Comparison of ENCODE assay signal across 17 cellular contexts in the genomic region with DNA sequence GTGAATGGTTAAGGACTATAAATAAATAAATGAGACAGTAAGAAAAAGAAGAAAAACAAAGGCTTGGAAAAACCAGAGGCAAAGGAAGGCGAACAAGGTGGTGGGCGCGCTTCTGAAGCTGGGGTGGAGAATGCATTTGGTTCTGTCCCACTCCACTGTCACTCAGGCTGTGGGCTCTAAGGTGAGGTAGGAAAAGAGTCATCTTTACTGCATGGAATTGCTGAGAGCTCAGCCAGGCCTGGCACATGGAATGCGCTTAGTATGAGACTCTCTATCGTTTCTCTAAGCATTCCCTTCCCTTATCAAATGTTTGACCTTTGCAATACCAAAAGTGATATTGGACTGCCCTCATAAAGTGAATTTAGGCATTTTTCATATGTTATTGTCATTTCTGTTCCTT.
DNase-seq lines count a peak whose midpoint lies in the region; ATAC-seq, FAIRE-seq and TF ChIP-seq lines count a peak whose summit lies in the region.
"Had no signal": no experiment of that assay in that cellular context is flagged by ENCODE, and none has a peak within 500 bp of the region (broad histone marks: within the 10 kb centered on the region; RNA-seq: fewer than 3 reads in every experiment).

No MANE protein-coding gene starts in this region.

- H3K4me3 ChIP-seq in A549 (no peak overlapping the region), PC-3 (ENCODE audit: low read length) (no peak overlapping the region), hepatocyte (no peak overlapping the region), dorsolateral prefrontal cortex (no peak overlapping the region)
- H3K4me3 ChIP-seq: BLaER1 treated with 17β-estradiol and CSF1 and Interleukin-3, amounts not matched to agents 10 nM and 100 nM had no signal

- TF ChIP-seq RAD21 in A549 (conservative IDR thresholded peaks at IDR 0.05 in 1 of 2, IDR thresholded peaks at IDR 0.05 in 1 of 2): no peak

- H3K79me2 ChIP-seq in PC-3 (ENCODE audit: low read length) (no peaks in the 10 kb centered on the region), hepatocyte (no peaks in the 10 kb centered on the region)

- POLR2A ChIA-PET in A549 (lab: Yijun Ruan, JAX) (interaction anchor here (1.4 kb wide), 1 partner anchor 11 kb away, joined by 3 read pairs; no protein-coding TSS in a partner anchor), PC-3 (lab: Charles Lee; ENCODE audit: unreplicated experiment) (no interaction called here)

- BruUV-seq in PC-3 (replicated peaks; lab: Mats Ljungman, UMichigan): no TSS peak

- H3K27ac ChIP-seq in A549 (peak overlapping the region; percentile 73 to 78), PC-3 (ENCODE audit: low read length) (0 out of 2 replicates have a peak overlapping the region, but pooled peaks have one; percentile 11), hepatocyte (peak overlapping the region; percentile 75), dorsolateral prefrontal cortex (peak overlapping the region in 1 of 59 donors; percentile 14)
- H3K27ac ChIP-seq: BLaER1 treated with 17β-estradiol and CSF1 and Interleukin-3, amounts not matched to agents 10 nM and 100 nM; KMS-11 had no signal

- no peak for TF ChIP-seq CTCF in A549 (IDR thresholded peaks at IDR 0.05)
- no peak for TF ChIP-seq CTCF in PC-3 (conservative IDR thresholded peaks at IDR 0.05; ENCODE audit: low read depth, low read length)
- no peak for TF ChIP-seq CTCF in hepatocyte (IDR thresholded peaks at IDR 0.05; ENCODE audit: poor library complexity)
- no peak for TF ChIP-seq CTCF in dorsolateral prefrontal cortex (IDR thresholded peaks at IDR 0.05 in 54 of 56, conservative IDR thresholded peaks at IDR 0.05 in 2 of 56; ENCODE audit: low read depth in 1 of 56, partially characterized antibody in 56 of 56)

- no peak for DNase-seq in A549 (ENCODE audit: low read depth in 1 of 2, low spot score in 1 of 2)
- DNase-seq in PC-3: no peak
- DNase-seq in hepatocyte (ENCODE audit: low spot score): no peak
- peak; percentile 49 for DNase-seq in putamen (ENCODE audit: low spot score)
- no peak for DNase-seq in dorsolateral prefrontal cortex
- no peak for DNase-seq in activated CD4-positive, alpha-beta T cell treated with anti-CD3 and anti-CD28 coated beads, Interleukin-2, amount 50 U/mL, for 1 hour
- DNase-seq: Calu3; CD8-positive, alpha-beta T cell; NCI-H1417 treated with DMSO at 0.1 percent for 48 hours; NCI-H187 treated with DMSO at 0.1 percent for 48 hours; NCI-H510A treated with DMSO at 0.1 percent for 48 hours; NCI-H82 had no signal

- H3F3A ChIP-seq in PC-3 (ENCODE audit: low read length, unreplicated experiment): no peaks in the 10 kb centered on the region

- H3K9ac ChIP-seq in PC-3 (ENCODE audit: low read length): no peak overlapping the region
- H3K9ac ChIP-seq: BLaER1 treated with 17β-estradiol and CSF1 and Interleukin-3, amounts not matched to agents 10 nM and 100 nM; KMS-11 had no signal

- ATAC-seq in A549: peak in 1 of 2 experiments; percentile 49; a peak in 4 of 6 replicates
- ATAC-seq in PC-3: no peak
- ATAC-seq in GM19397 (IDR thresholded peaks at IDR 0.05; ENCODE audit: unreplicated experiment): no peak
- ATAC-seq: CD8-positive, alpha-beta T cell had no signal

- TF ChIP-seq EP300 in A549 (IDR thresholded peaks at IDR 0.05): no peak

- TF ChIP-seq POLR2A in A549 (IDR thresholded peaks at IDR 0.05; ENCODE audit: low read length): no peak

- H2AFZ ChIP-seq in PC-3 (ENCODE audit: low read length): no peak overlapping the region
- no peak overlapping the region for H2AFZ ChIP-seq in hepatocyte

- CTCF ChIA-PET in A549 (lab: Yijun Ruan, JAX): interaction anchor here (0.7 to 1.9 kb wide), 4 partner anchors 18 to 372 kb away, joined by 3 to 6 read pairs (median 4); no protein-coding TSS in a partner anchor
- CTCF ChIA-PET in PC-3 (lab: Charles Lee): no interaction called here

- H3K36me3 ChIP-seq in PC-3 (ENCODE audit: low read depth, low read length) (0 out of 2 replicates have a peak, but pooled peaks cover 2% of the 10 kb centered on the region), hepatocyte (replicated peaks; ENCODE audit: insufficient read depth, low read depth) (no peaks in the 10 kb centered on the region)

- intact Hi-C loops in PC-3 (cut with micrococcal nuclease) (no loop called here), dorsolateral prefrontal cortex (cut with DNase I) (no loop called here)

- FAIRE-seq in A549 (lab: Jason Lieb, UNC): peak; percentile 23
- FAIRE-seq: GM12892, GM18507 had no signal

- WGBS in A549 (ENCODE audit: missing lambda C conversion rate): 82% methylated on average over 5 of the region's 5 CpGs
- 85% methylated on average over 5 of the region's 5 CpGs for WGBS in hepatocyte (ENCODE audit: low lambda C conversion rate, missing lambda C conversion rate)

- no peaks in the 10 kb centered on the region for H3K9me2 ChIP-seq in PC-3 (replicated peaks; ENCODE audit: low read length)
- H3K9me2 ChIP-seq in hepatocyte (replicated peaks; ENCODE audit: insufficient read depth): no peaks in the 10 kb centered on the region

- H3K4me1 ChIP-seq in A549: peaks cover 14% of the 10 kb centered on the region
- H3K4me1 ChIP-seq in PC-3 (ENCODE audit: insufficient read depth, low read length): peaks cover 5% of the 10 kb centered on the region; the same call in 1 of the 2 replicates
- H3K4me1 ChIP-seq in hepatocyte (ENCODE audit: insufficient read depth): no peaks in the 10 kb centered on the region
- H3K4me1 ChIP-seq: BLaER1 treated with 17β-estradiol and CSF1 and Interleukin-3, amounts not matched to agents 10 nM and 100 nM had no signal

- H3K4me2 ChIP-seq in A549 (peak overlapping the region; percentile 69), PC-3 (ENCODE audit: low read length) (peak overlapping the region; percentile 31; the same call in 1 of the 2 replicates), hepatocyte (no peak overlapping the region)
- H3K4me2 ChIP-seq: BLaER1 treated with 17β-estradiol and CSF1 and Interleukin-3, amounts not matched to agents 10 nM and 100 nM; KMS-11 had no signal

- H3K27me3 ChIP-seq in PC-3 (ENCODE audit: low read length) (no peaks in the 10 kb centered on the region), hepatocyte (no peaks in the 10 kb centered on the region), dorsolateral prefrontal cortex (no peaks in the 10 kb centered on the region)
- H3K27me3 ChIP-seq: BLaER1 treated with 17β-estradiol and CSF1 and Interleukin-3, amounts not matched to agents 10 nM and 100 nM had no signal

- no peaks in the 10 kb centered on the region for H4K20me1 ChIP-seq in PC-3 (ENCODE audit: low read length)
- no peaks in the 10 kb centered on the region for H4K20me1 ChIP-seq in hepatocyte (ENCODE audit: insufficient read depth, poor library complexity, severe bottlenecking)
- H4K20me1 ChIP-seq: BLaER1 treated with 17β-estradiol and CSF1 and Interleukin-3, amounts not matched to agents 10 nM and 100 nM had no signal

- no peaks in the 10 kb centered on the region for H3K9me3 ChIP-seq in A549
- no peaks in the 10 kb centered on the region for H3K9me3 ChIP-seq in PC-3 (ENCODE audit: low read length)
- H3K9me3 ChIP-seq in hepatocyte (ENCODE audit: low read depth): no peaks in the 10 kb centered on the region
- H3K9me3 ChIP-seq: BLaER1 treated with 17β-estradiol and CSF1 and Interleukin-3, amounts not matched to agents 10 nM and 100 nM had no signal

TF ChIP-seq in A549, 52 proteins besides CTCF, POLR2A, EP300 and RAD21:
- TF ChIP-seq CBX8 (IDR thresholded peaks at IDR 0.05): no peak
- no peak for TF ChIP-seq CHD4 (IDR thresholded peaks at IDR 0.05; ENCODE audit: borderline replicate concordance)
- TF ChIP-seq JUN (IDR thresholded peaks at IDR 0.05): no peak
- no peak for TF ChIP-seq HEYL (CRISPR knock-in tag; IDR thresholded peaks at IDR 0.05)
- no peak for TF ChIP-seq KDM5A (IDR thresholded peaks at IDR 0.05)
- no peak for TF ChIP-seq HOXA7 (CRISPR knock-in tag; IDR thresholded peaks at IDR 0.05)
- TF ChIP-seq TP53 (CRISPR knock-in tag; IDR thresholded peaks at IDR 0.05): no peak
- no peak for TF ChIP-seq NPAS2 (CRISPR knock-in tag; IDR thresholded peaks at IDR 0.05; ENCODE audit: borderline replicate concordance)
- TF ChIP-seq, protein P1, sequence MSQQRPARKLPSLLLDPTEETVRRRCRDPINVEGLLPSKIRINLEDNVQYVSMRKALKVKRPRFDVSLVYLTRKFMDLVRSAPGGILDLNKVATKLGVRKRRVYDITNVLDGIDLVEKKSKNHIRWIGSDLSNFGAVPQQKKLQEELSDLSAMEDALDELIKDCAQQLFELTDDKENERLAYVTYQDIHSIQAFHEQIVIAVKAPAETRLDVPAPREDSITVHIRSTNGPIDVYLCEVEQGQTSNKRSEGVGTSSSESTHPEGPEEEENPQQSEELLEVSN (IDR thresholded peaks at IDR 0.05; ENCODE audit: borderline replicate concordance, low read depth): no peak
